Comparison of ENCODE assay signal across 8 cellular contexts in genomic region chr12:54526800-54527630, GRCh38. TPM values are rescaled to one million over a fixed set of nuclear protein-coding genes. Genes with fewer than 3 reads are reported as not detected.
DNase-seq lines count a peak whose midpoint lies in the region; ATAC-seq, FAIRE-seq and TF ChIP-seq lines count a peak whose summit lies in the region.

No MANE protein-coding gene starts in this region.

- no peak overlapping the region for H3K9ac ChIP-seq in neural cell (ENCODE audit: low read length)

- H3K27ac ChIP-seq in WERI-Rb-1 (no peak overlapping the region), neural cell (ENCODE audit: low read length) (no peak overlapping the region)

- DNase-seq in D721Med (ENCODE audit: insufficient read length, low spot score) (no peak), HT1080 (ENCODE audit: low read depth) (peak; percentile 49), WERI-Rb-1 (peak; percentile 64), endothelial cell (ENCODE audit: low spot score) (peak; percentile 81), NCI-H1048 (lab: John Stamatoyannopoulos, UW) (no peak), OCI-M2 (lab: John Stamatoyannopoulos, UW; ENCODE audit: unreplicated experiment) (no peak)

- H3K9me3 ChIP-seq in WERI-Rb-1 (ENCODE audit: severe bottlenecking) (no peaks in the 10 kb centered on the region), neural cell (ENCODE audit: low read length) (no peaks in the 10 kb centered on the region)

- H3K27me3 Mint-ChIP-seq in endothelial cell (ENCODE audit: unreplicated experiment) = peaks cover 3% of the 10 kb centered on the region

- H3K4me3 ChIP-seq in WERI-Rb-1 (ENCODE audit: low read depth, low read length) = no peak overlapping the region
- H3K4me3 ChIP-seq in neural cell (ENCODE audit: low read length) = no peak overlapping the region

- H3K36me3 ChIP-seq in WERI-Rb-1 (no peaks in the 10 kb centered on the region), neural cell (ENCODE audit: insufficient read depth, low read length) (no peaks in the 10 kb centered on the region)

- H3K4me2 ChIP-seq in neural cell (ENCODE audit: low read length) = no peak overlapping the region

- H3K27me3 ChIP-seq in WERI-Rb-1 (ENCODE audit: insufficient read depth, low read depth, severe bottlenecking) (peaks cover 6% of the 10 kb centered on the region), neural cell (ENCODE audit: insufficient read depth, low read depth, low read length) (no peaks in the 10 kb centered on the region)

- H4K20me1 ChIP-seq in neural cell (ENCODE audit: insufficient read depth) = no peaks in the 10 kb centered on the region

- no peaks in the 10 kb centered on the region for H3K9me2 ChIP-seq in neural cell (ENCODE audit: insufficient read depth, low read length)

- peak; percentile 61 for TF ChIP-seq CTCF in D721Med (IDR thresholded peaks at IDR 0.05; ENCODE audit: insufficient read depth, missing control alignments)
- TF ChIP-seq CTCF in WERI-Rb-1 (IDR thresholded peaks at IDR 0.05; ENCODE audit: low read depth, low read length) = peak; percentile 85
- peak; percentile 73 for TF ChIP-seq CTCF in endothelial cell (IDR thresholded peaks at IDR 0.05; ENCODE audit: unreplicated experiment)
- TF ChIP-seq CTCF in neural cell (IDR thresholded peaks at IDR 0.05; ENCODE audit: poor library complexity, severe bottlenecking) = peak; percentile 71

- no peak overlapping the region for H3K27ac Mint-ChIP-seq in endothelial cell (ENCODE audit: unreplicated experiment)

- TF ChIP-seq RAD21 in neural cell (conservative IDR thresholded peaks at IDR 0.05) = peak; percentile 69

- peaks cover 9% of the 10 kb centered on the region for H3K36me3 Mint-ChIP-seq in endothelial cell (ENCODE audit: low read depth, unreplicated experiment)

- peaks cover 3% of the 10 kb centered on the region for H3K4me1 Mint-ChIP-seq in endothelial cell (ENCODE audit: unreplicated experiment)

- no peaks in the 10 kb centered on the region for H3F3A ChIP-seq in neural cell (ENCODE audit: insufficient read depth, low read length, poor library complexity, severe bottlenecking)

- H2AFZ ChIP-seq in neural cell (ENCODE audit: low read depth, low read length) = no peak overlapping the region

- ATAC-seq in HG02588 (IDR thresholded peaks at IDR 0.05; ENCODE audit: unreplicated experiment) = no peak

- no peak for FAIRE-seq in D721Med (lab: Jason Lieb, UNC)

- no peak overlapping the region for H3K4me3 Mint-ChIP-seq in endothelial cell (ENCODE audit: unreplicated experiment)

- no peaks in the 10 kb centered on the region for H3K79me2 ChIP-seq in neural cell (replicated peaks; ENCODE audit: insufficient read depth, low read length)

- H3K9me3 Mint-ChIP-seq in endothelial cell (ENCODE audit: unreplicated experiment) = no peaks in the 10 kb centered on the region

- TF ChIP-seq EP300 in neural cell (conservative IDR thresholded peaks at IDR 0.05; ENCODE audit: poor library complexity, severe bottlenecking) = no peak

TF ChIP-seq in neural cell, 6 proteins besides CTCF, POLR2A, EP300 and RAD21:
- TF ChIP-seq SMC3 (conservative IDR thresholded peaks at IDR 0.05; ENCODE audit: poor library complexity) = peak; percentile 72
- TF ChIP-seq, protein P1, sequence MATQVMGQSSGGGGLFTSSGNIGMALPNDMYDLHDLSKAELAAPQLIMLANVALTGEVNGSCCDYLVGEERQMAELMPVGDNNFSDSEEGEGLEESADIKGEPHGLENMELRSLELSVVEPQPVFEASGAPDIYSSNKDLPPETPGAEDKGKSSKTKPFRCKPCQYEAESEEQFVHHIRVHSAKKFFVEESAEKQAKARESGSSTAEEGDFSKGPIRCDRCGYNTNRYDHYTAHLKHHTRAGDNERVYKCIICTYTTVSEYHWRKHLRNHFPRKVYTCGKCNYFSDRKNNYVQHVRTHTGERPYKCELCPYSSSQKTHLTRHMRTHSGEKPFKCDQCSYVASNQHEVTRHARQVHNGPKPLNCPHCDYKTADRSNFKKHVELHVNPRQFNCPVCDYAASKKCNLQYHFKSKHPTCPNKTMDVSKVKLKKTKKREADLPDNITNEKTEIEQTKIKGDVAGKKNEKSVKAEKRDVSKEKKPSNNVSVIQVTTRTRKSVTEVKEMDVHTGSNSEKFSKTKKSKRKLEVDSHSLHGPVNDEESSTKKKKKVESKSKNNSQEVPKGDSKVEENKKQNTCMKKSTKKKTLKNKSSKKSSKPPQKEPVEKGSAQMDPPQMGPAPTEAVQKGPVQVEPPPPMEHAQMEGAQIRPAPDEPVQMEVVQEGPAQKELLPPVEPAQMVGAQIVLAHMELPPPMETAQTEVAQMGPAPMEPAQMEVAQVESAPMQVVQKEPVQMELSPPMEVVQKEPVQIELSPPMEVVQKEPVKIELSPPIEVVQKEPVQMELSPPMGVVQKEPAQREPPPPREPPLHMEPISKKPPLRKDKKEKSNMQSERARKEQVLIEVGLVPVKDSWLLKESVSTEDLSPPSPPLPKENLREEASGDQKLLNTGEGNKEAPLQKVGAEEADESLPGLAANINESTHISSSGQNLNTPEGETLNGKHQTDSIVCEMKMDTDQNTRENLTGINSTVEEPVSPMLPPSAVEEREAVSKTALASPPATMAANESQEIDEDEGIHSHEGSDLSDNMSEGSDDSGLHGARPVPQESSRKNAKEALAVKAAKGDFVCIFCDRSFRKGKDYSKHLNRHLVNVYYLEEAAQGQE (IDR thresholded peaks at IDR 0.05; ENCODE audit: borderline replicate concordance) = no peak

RNA-seq across cellular contexts. Expression of gene PDE1B, which starts 22.4 kb away (rescaled TPM):
- total RNA-seq in HT1080 (2014; rRNA removed; shearing (Covaris generic)) = not detected in 2 replicates
- polyA plus RNA-seq in HT1080 (2015; cell fraction: cytosol; rRNA removed) = not detected in 2 replicates
- polyA plus RNA-seq in HT1080 (2015; cell fraction: nucleus; rRNA removed) = not detected in 2 replicates
- total RNA-seq in endothelial cell (ENCODE audit: unreplicated experiment) = 4.1 TPM
- 9.2 and 14.0 TPM in 2 replicates for polyA plus RNA-seq in neural cell
- polyA minus RNA-seq in neural cell = 6.4 and 8.8 TPM in 2 replicates

RNA-seq across cellular contexts. Expression of gene NCKAP1L, which starts 29.5 kb away (rescaled TPM):
- total RNA-seq in HT1080 (2014; rRNA removed; shearing (Covaris generic)) = not detected in 2 replicates
- 0.02 and 0.06 TPM in 2 replicates for polyA plus RNA-seq in HT1080 (2015; cell fraction: cytosol; rRNA removed)
- polyA plus RNA-seq in HT1080 (2015; cell fraction: nucleus; rRNA removed) = 0.03 and 0.18 TPM in 2 replicates
- total RNA-seq in endothelial cell (ENCODE audit: unreplicated experiment) = 3.3 TPM
- polyA plus RNA-seq in neural cell = 0.02 and 1.9 TPM in 2 replicates
- 0.23 and 0.24 TPM in 2 replicates for polyA minus RNA-seq in neural cell

RNA-seq across cellular contexts. Expression of gene GTSF1, which starts 53.6 kb away (rescaled TPM):
- 2.1 TPM in 1 of 2 replicates, not detected in the other for total RNA-seq in HT1080 (2014; rRNA removed; shearing (Covaris generic))
- 0.56 and 0.70 TPM in 2 replicates for polyA plus RNA-seq in HT1080 (2015; cell fraction: cytosol; rRNA removed)
- polyA plus RNA-seq in HT1080 (2015; cell fraction: nucleus; rRNA removed) = not detected in 2 replicates
- not detected for total RNA-seq in endothelial cell (ENCODE audit: unreplicated experiment)
- polyA plus RNA-seq in neural cell = not detected in 2 replicates
- polyA minus RNA-seq in neural cell = not detected in 2 replicates

Comparison
In these comparisons a context has a peak if more than half of its experiments do, and no peak if none do; other contexts are left out.
1. DNase-seq: peak in HT1080 (single experiment), WERI-Rb-1 (single experiment) and endothelial cell (single experiment); none in D721Med (single experiment), NCI-H1048 (single experiment) and OCI-M2 (single experiment).
2. Peak in every context shown above with its lines, with median percentiles within 50 percentile points of each other: CTCF ChIP-seq.